14 cellular contexts compared by ENCODE assay signal in genomic region chr13:50678464-50679162, GRCh38.
DNase-seq lines count a peak whose midpoint lies in the region; FAIRE-seq and TF ChIP-seq lines count a peak whose summit lies in the region.
"Had no signal": no experiment of that assay in that cellular context is flagged by ENCODE, and none has a peak within 500 bp of the region (broad histone marks: within the 10 kb centered on the region; RNA-seq: fewer than 3 reads in every experiment).

No MANE protein-coding gene starts in this region.

- H3K4me3 ChIP-seq in BJ (ENCODE audit: low read depth, low read length) (no peak overlapping the region), endothelial cell of umbilical vein (replicated peaks in 1 of 3; ENCODE audit: insufficient read depth in 1 of 3, low read depth in 1 of 3, low read length in 3 of 3) (no peak overlapping the region), neural cell (ENCODE audit: low read length) (no peak overlapping the region)
- H3K4me3 ChIP-seq: mucosa of descending colon had no signal

- no peaks in the 10 kb centered on the region for H3K9me1 ChIP-seq in endothelial cell of umbilical vein (replicated peaks; ENCODE audit: control insufficient read depth, extremely low read depth, insufficient read depth, low read length)

- TF ChIP-seq EP300 in neural cell (conservative IDR thresholded peaks at IDR 0.05; ENCODE audit: poor library complexity, severe bottlenecking): no peak

- H3K4me2 ChIP-seq in endothelial cell of umbilical vein (ENCODE audit: insufficient read depth, low read length): peak overlapping the region; percentile 42
- no peak overlapping the region for H3K4me2 ChIP-seq in neural cell (ENCODE audit: low read length)

- TF ChIP-seq CTCF in BJ (IDR thresholded peaks at IDR 0.05; ENCODE audit: insufficient read depth, low read depth, low read length) (no peak), endothelial cell of umbilical vein (IDR thresholded peaks at IDR 0.05; ENCODE audit: extremely low read depth in 1 of 2, insufficient read depth in 1 of 2, low read depth in 1 of 2, low read length in 2 of 2) (no peak), neural cell (IDR thresholded peaks at IDR 0.05; ENCODE audit: poor library complexity, severe bottlenecking) (no peak)

- intact Hi-C loops in endothelial cell of umbilical vein (cut with micrococcal nuclease): no loop called here

- dilution Hi-C loops in endothelial cell of umbilical vein (cut with MboI; ENCODE audit: extremely low pct_ligation_motif_present, low sequenced_read_pairs): no loop called here

- CTCF ChIA-PET in BJ (lab: Yijun Ruan, JAX) (interaction anchor here (2.0 kb wide), 1 partner anchor 13 kb away, joined by 7 read pairs; no protein-coding TSS in a partner anchor), endothelial cell of umbilical vein (lab: Charles Lee) (no interaction called here)

- H4K20me1 ChIP-seq in endothelial cell of umbilical vein (replicated peaks; ENCODE audit: control insufficient read depth, extremely low read depth, insufficient read depth, low read length) (no peaks in the 10 kb centered on the region), neural cell (ENCODE audit: insufficient read depth) (no peaks in the 10 kb centered on the region)

- H3K27me3 ChIP-seq in BJ (ENCODE audit: control insufficient read depth, insufficient read depth, low read length) (no peaks in the 10 kb centered on the region), endothelial cell of umbilical vein (ENCODE audit: control insufficient read depth in 2 of 2, insufficient read depth in 2 of 2, low read length in 2 of 2) (no peaks in the 10 kb centered on the region), neural cell (ENCODE audit: insufficient read depth, low read depth, low read length) (no peaks in the 10 kb centered on the region)

- H3K36me3 ChIP-seq in BJ (ENCODE audit: control insufficient read depth, insufficient read depth, low read length): no peaks in the 10 kb centered on the region
- no peaks in the 10 kb centered on the region for H3K36me3 ChIP-seq in endothelial cell of umbilical vein (ENCODE audit: control insufficient read depth in 2 of 2, extremely low read depth in 1 of 2, insufficient read depth in 2 of 2, low read length in 2 of 2)
- no peaks in the 10 kb centered on the region for H3K36me3 ChIP-seq in neural cell (ENCODE audit: insufficient read depth, low read length)

- H3K9ac ChIP-seq in endothelial cell of umbilical vein (replicated peaks; ENCODE audit: extremely low read depth, insufficient read depth, low read length): no peak overlapping the region
- H3K9ac ChIP-seq in neural cell (ENCODE audit: low read length): no peak overlapping the region

- no peaks in the 10 kb centered on the region for H3K9me3 ChIP-seq in endothelial cell of umbilical vein (replicated peaks; ENCODE audit: control insufficient read depth, insufficient read depth, low read length)
- no peaks in the 10 kb centered on the region for H3K9me3 ChIP-seq in neural cell (ENCODE audit: low read length)
- H3K9me3 ChIP-seq: mucosa of descending colon had no signal

- no peaks in the 10 kb centered on the region for H3K79me2 ChIP-seq in endothelial cell of umbilical vein (ENCODE audit: control insufficient read depth, insufficient read depth, low read length)
- no peaks in the 10 kb centered on the region for H3K79me2 ChIP-seq in neural cell (replicated peaks; ENCODE audit: insufficient read depth, low read length)

- H3K27ac ChIP-seq in endothelial cell of umbilical vein (ENCODE audit: insufficient read depth, low read depth, low read length): peak overlapping the region; percentile 55
- H3K27ac ChIP-seq in neural cell (ENCODE audit: low read length): peak overlapping the region; percentile 12

- TF ChIP-seq POLR2A in endothelial cell of umbilical vein (IDR thresholded peaks at IDR 0.05; ENCODE audit: low read depth, low read length): no peak

- H2AFZ ChIP-seq in endothelial cell of umbilical vein (ENCODE audit: low read depth, low read length): no peak overlapping the region
- H2AFZ ChIP-seq in neural cell (ENCODE audit: low read depth, low read length): no peak overlapping the region

- H3F3A ChIP-seq in neural cell (ENCODE audit: insufficient read depth, low read length, poor library complexity, severe bottlenecking): no peaks in the 10 kb centered on the region

- BruUV-seq in endothelial cell of umbilical vein (replicated peaks; lab: Mats Ljungman, UMichigan): no TSS peak

- DNase-seq in BJ (ENCODE audit: low read depth): peak; percentile 65
- DNase-seq in OCI-M1 (lab: John Stamatoyannopoulos, UW): peak; percentile 60
- DNase-seq in endothelial cell of umbilical vein (ENCODE audit: low read depth, low spot score): no peak
- no peak for DNase-seq in NCI-H524 treated with DMSO at 0.1 percent for 48 hours (lab: John Stamatoyannopoulos, UW)
- no peak for DNase-seq in NCI-H1417 (lab: John Stamatoyannopoulos, UW)
- no peak for DNase-seq in SK-N-DZ (ENCODE audit: low spot score)
- no peak for DNase-seq in NCI-H524 (lab: John Stamatoyannopoulos, UW)
- DNase-seq: activated CD4-positive, alpha-beta T cell treated with anti-CD3 and anti-CD28 coated beads, Interleukin-2, amount 50 U/mL, for 1 hour; activated naive CD8-positive, alpha-beta T cell treated with anti-CD3 and anti-CD28 coated beads, Interleukin-2, amount 10 ng/mL, durations not matched to agents 7 days and 5 days; CD4-positive, alpha-beta memory T cell; glutamatergic neuron; mucosa of descending colon; NCI-H1048 had no signal

- no peaks in the 10 kb centered on the region for H3K9me2 ChIP-seq in neural cell (ENCODE audit: insufficient read depth, low read length)

- POLR2A ChIA-PET in BJ (lab: Charles Lee) (no interaction called here), endothelial cell of umbilical vein (lab: Charles Lee) (no interaction called here)

- no peak for TF ChIP-seq RAD21 in neural cell (conservative IDR thresholded peaks at IDR 0.05)

- FAIRE-seq in endothelial cell of umbilical vein (lab: Jason Lieb, UNC): no peak

- peaks cover 38% of the 10 kb centered on the region for H3K4me1 ChIP-seq in endothelial cell of umbilical vein (ENCODE audit: control insufficient read depth, extremely low read depth, insufficient read depth, low read length)

TF ChIP-seq in endothelial cell of umbilical vein, 7 proteins besides CTCF, POLR2A, EP300 and RAD21:
- TF ChIP-seq EZH2 (IDR thresholded peaks at IDR 0.05; ENCODE audit: borderline replicate concordance, low read depth, low read length, severe bottlenecking): no peak
- TF ChIP-seq GATA2 (IDR thresholded peaks at IDR 0.05; ENCODE audit: insufficient read depth, insufficient read length, low read depth, low read length): no peak

TF ChIP-seq in neural cell, 6 proteins besides CTCF, POLR2A, EP300 and RAD21:
- TF ChIP-seq TAF1 (IDR thresholded peaks at IDR 0.05; ENCODE audit: low read depth): no peak
- TF ChIP-seq EZH2 (IDR thresholded peaks at IDR 0.05; ENCODE audit: borderline replicate concordance, insufficient read depth, low read length, poor library complexity, severe bottlenecking): no peak
- TF ChIP-seq POLR2AphosphoS5 (IDR thresholded peaks at IDR 0.05): no peak
- no peak for TF ChIP-seq MXI1 (conservative IDR thresholded peaks at IDR 0.05; ENCODE audit: poor library complexity, severe bottlenecking)
- no peak for TF ChIP-seq SMC3 (conservative IDR thresholded peaks at IDR 0.05; ENCODE audit: poor library complexity)
- TF ChIP-seq REST (IDR thresholded peaks at IDR 0.05; ENCODE audit: borderline replicate concordance): no peak

Comparison
In these comparisons a context has a peak if more than half of its experiments do, and no peak if none do; other contexts are left out.
1. DNase-seq: peak in BJ (single experiment) and OCI-M1 (single experiment); none in endothelial cell of umbilical vein (single experiment), NCI-H524 treated with DMSO at 0.1 percent for 48 hours (single experiment), NCI-H1417 (0 of 3), SK-N-DZ (single experiment) and NCI-H524 (0 of 2).